In the genomic region with DNA sequence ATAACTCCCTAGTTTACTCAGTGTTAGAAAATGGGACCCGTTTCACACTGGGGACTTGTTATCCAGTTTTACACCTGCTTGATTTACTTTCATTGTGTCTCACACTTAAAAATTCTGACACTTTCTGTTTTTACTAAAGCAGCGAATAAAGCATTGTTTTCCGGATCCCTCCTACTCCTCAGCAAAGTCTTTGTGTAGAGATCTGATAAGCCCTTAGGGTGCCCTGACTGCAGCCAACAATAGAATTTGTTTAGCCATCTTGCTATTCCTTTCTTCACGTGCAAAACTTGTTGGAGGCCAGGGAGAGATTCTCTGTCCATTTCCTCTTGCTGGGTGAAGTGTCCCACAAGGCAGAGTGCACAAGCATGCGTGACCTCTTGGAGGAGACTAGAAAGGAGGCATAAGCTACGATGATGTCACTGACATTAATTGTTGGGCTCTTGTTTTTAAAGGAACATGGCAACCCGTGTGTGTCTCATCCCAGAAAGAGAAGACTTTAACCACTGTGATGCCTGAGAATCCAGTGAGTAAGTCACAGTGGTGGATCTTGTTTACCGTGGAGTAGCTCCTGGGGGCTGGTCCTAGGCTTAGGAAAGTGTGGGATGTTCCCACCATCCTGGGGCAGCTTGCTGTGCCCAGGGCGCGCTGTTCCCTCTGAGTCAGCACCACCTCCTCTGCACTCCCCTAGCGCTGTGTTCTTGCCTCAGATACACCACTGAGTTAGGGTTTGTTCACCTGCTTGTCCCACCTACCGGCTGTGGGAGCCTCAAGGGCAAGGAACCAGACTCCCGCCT, we compare ENCODE assay signal across 9 cellular contexts. TPM values are rescaled to one million over a fixed set of nuclear protein-coding genes. Genes with fewer than 3 reads are reported as not detected.
DNase-seq lines count a peak whose midpoint lies in the region; ATAC-seq, FAIRE-seq and TF ChIP-seq lines count a peak whose summit lies in the region.
"Had no signal": no experiment of that assay in that cellular context is flagged by ENCODE, and none has a peak within 500 bp of the region (broad histone marks: within the 10 kb centered on the region; RNA-seq: fewer than 3 reads in every experiment).

No MANE protein-coding gene starts in this region.

- H3K27ac Mint-ChIP-seq in neural progenitor cell (peak overlapping the region; percentile 93), Calu3 (ENCODE audit: unreplicated experiment) (no peak overlapping the region)
- H3K27ac Mint-ChIP-seq in activated CD8-positive, alpha-beta T cell treated with anti-CD3 and anti-CD28 coated beads for 36 hours, result no peak overlapping the region

- H3K36me3 ChIP-seq in ectodermal cell (ENCODE audit: control insufficient read depth, insufficient read depth, low read length) (no peaks in the 10 kb centered on the region), neural progenitor cell (no peaks in the 10 kb centered on the region)

- no peaks in the 10 kb centered on the region for H3K79me2 ChIP-seq in neural progenitor cell (ENCODE audit: low read depth)

- H3K4me3 ChIP-seq in AG04449 (ENCODE audit: low read depth, low read length) (no peak overlapping the region), ectodermal cell (ENCODE audit: insufficient read depth, low read depth, low read length) (no peak overlapping the region), neural progenitor cell (no peak overlapping the region)

- no peak for FAIRE-seq in GM19239 (lab: Jason Lieb, UNC)

- peaks cover 13% of the 10 kb centered on the region for H3K4me1 ChIP-seq in ectodermal cell (ENCODE audit: control insufficient read depth, insufficient read depth, low read length)
- H3K4me1 ChIP-seq in neural progenitor cell, result peaks cover 10% of the 10 kb centered on the region

- no peaks in the 10 kb centered on the region for H3K36me3 Mint-ChIP-seq in neural progenitor cell
- peaks cover 16% of the 10 kb centered on the region for H3K36me3 Mint-ChIP-seq in Calu3 (ENCODE audit: insufficient read depth, unreplicated experiment)
- peaks cover 14% of the 10 kb centered on the region for H3K36me3 Mint-ChIP-seq in activated CD8-positive, alpha-beta T cell treated with anti-CD3 and anti-CD28 coated beads for 36 hours (ENCODE audit: low read depth)

- H3K4me1 Mint-ChIP-seq in neural progenitor cell (peaks cover 13% of the 10 kb centered on the region), Calu3 (ENCODE audit: low read depth, unreplicated experiment) (peaks cover 47% of the 10 kb centered on the region)
- H3K4me1 Mint-ChIP-seq in activated CD8-positive, alpha-beta T cell treated with anti-CD3 and anti-CD28 coated beads for 36 hours (ENCODE audit: low read depth), result peaks cover 49% of the 10 kb centered on the region

- peak overlapping the region; percentile 20 for H3K27ac ChIP-seq in ectodermal cell (ENCODE audit: insufficient read depth, low read depth, low read length, poor library complexity, severe bottlenecking)
- no peak overlapping the region for H3K27ac ChIP-seq in neural progenitor cell

- H3K9me3 Mint-ChIP-seq in neural progenitor cell (peaks cover 2% of the 10 kb centered on the region), Calu3 (ENCODE audit: low read depth, unreplicated experiment) (no peaks in the 10 kb centered on the region)
- no peaks in the 10 kb centered on the region for H3K9me3 Mint-ChIP-seq in activated CD8-positive, alpha-beta T cell treated with anti-CD3 and anti-CD28 coated beads for 36 hours

- 76 to 77% methylated on average over 13 of the region's 13 CpGs for WGBS in ectodermal cell, 2 experiments

- no peak overlapping the region for H3K4me3 Mint-ChIP-seq in neural progenitor cell
- no peak overlapping the region for H3K4me3 Mint-ChIP-seq in Calu3 (ENCODE audit: low read depth, unreplicated experiment)
- H3K4me3 Mint-ChIP-seq in activated CD8-positive, alpha-beta T cell treated with anti-CD3 and anti-CD28 coated beads for 36 hours, result no peak overlapping the region

- no peaks in the 10 kb centered on the region for H3K27me3 ChIP-seq in ectodermal cell (ENCODE audit: control insufficient read depth, insufficient read depth, low read length, poor library complexity, severe bottlenecking)
- H3K27me3 ChIP-seq in neural progenitor cell, result no peaks in the 10 kb centered on the region

- H3K27me3 Mint-ChIP-seq in neural progenitor cell (ENCODE audit: insufficient read depth, low read depth), result peaks cover 17% of the 10 kb centered on the region
- no peaks in the 10 kb centered on the region for H3K27me3 Mint-ChIP-seq in Calu3 (ENCODE audit: unreplicated experiment)
- H3K27me3 Mint-ChIP-seq in activated CD8-positive, alpha-beta T cell treated with anti-CD3 and anti-CD28 coated beads for 36 hours, result no peaks in the 10 kb centered on the region

- no peaks in the 10 kb centered on the region for H4K20me1 ChIP-seq in neural progenitor cell (ENCODE audit: low read depth)

- H3K4me2 ChIP-seq in neural progenitor cell, result peak overlapping the region; percentile 44

- DNase-seq in AG04449 (ENCODE audit: low read depth, low spot score) (peak; percentile 97), HT1080 (ENCODE audit: low read depth) (peak; percentile 96), neural progenitor cell (ENCODE audit: low spot score) (peak; percentile 35), Calu3 (no peak), GM19239 (ENCODE audit: insufficient read length, low spot score) (no peak)
- DNase-seq in activated CD8-positive, alpha-beta T cell treated with anti-CD3 and anti-CD28 coated beads for 36 hours, result no peak
- DNase-seq: islet precursor cell had no signal

- CTCF ChIA-PET in AG04449 (lab: Yijun Ruan, JAX), result interaction anchor here (0.7 to 3.3 kb wide), 4 partner anchors 55 to 134 kb away, joined by 3 to 10 read pairs (median 3); no protein-coding TSS in a partner anchor
- CTCF ChIA-PET in Calu3 (lab: Charles Lee), result interaction anchor here (1.3 kb wide), 1 partner anchor 12 kb away, joined by 3 read pairs; no protein-coding TSS in a partner anchor
- CTCF ChIA-PET in activated CD8-positive, alpha-beta T cell treated with anti-CD3 and anti-CD28 coated beads for 36 hours (lab: Charles Lee), result interaction anchor here (1.5 kb wide), 1 partner anchor 19 kb away, joined by 3 read pairs; no protein-coding TSS in a partner anchor

- no TSS peak for BruUV-seq in Calu3 (replicated peaks; lab: Mats Ljungman, UMichigan)

- H3K9ac ChIP-seq in neural progenitor cell, result no peak overlapping the region

- TF ChIP-seq CTCF in AG04449 (IDR thresholded peaks at IDR 0.05; ENCODE audit: insufficient read depth, low read length, missing control alignments) (no peak), neural progenitor cell (IDR thresholded peaks at IDR 0.05) (no peak), Calu3 (IDR thresholded peaks at IDR 0.05; ENCODE audit: unreplicated experiment) (no peak)
- TF ChIP-seq CTCF in activated CD8-positive, alpha-beta T cell treated with anti-CD3 and anti-CD28 coated beads for 36 hours (IDR thresholded peaks at IDR 0.05), result no peak

- POLR2A ChIA-PET in AG04449 (lab: Yijun Ruan, JAX), result interaction anchor here (1.1 kb wide), 1 partner anchor 52 kb away, joined by 3 read pairs; no protein-coding TSS in a partner anchor
- POLR2A ChIA-PET in activated CD8-positive, alpha-beta T cell treated with anti-CD3 and anti-CD28 coated beads for 36 hours (lab: Charles Lee), result interaction anchor here (0.8 to 1.6 kb wide), 2 partner anchors 10 to 15 kb away, joined by 4 read pairs; no protein-coding TSS in a partner anchor

- H3F3A ChIP-seq in neural progenitor cell (ENCODE audit: low read depth), result no peaks in the 10 kb centered on the region

- no peak overlapping the region for H2AFZ ChIP-seq in neural progenitor cell (replicated peaks)

- H3K9me3 ChIP-seq in ectodermal cell (ENCODE audit: control insufficient read depth, low read length) (no peaks in the 10 kb centered on the region), neural progenitor cell (ENCODE audit: low read depth) (no peaks in the 10 kb centered on the region)

- ATAC-seq in HG03280 (IDR thresholded peaks at IDR 0.05; ENCODE audit: unreplicated experiment), result no peak
- ATAC-seq in activated CD8-positive, alpha-beta T cell treated with anti-CD3 and anti-CD28 coated beads for 36 hours, result no peak

- intact Hi-C loops in Calu3 (cut with micrococcal nuclease; ENCODE audit: unreplicated experiment), result no loop called here
- intact Hi-C loops in activated CD8-positive, alpha-beta T cell treated with anti-CD3 and anti-CD28 coated beads for 36 hours (cut with micrococcal nuclease), result no loop called here

RNA-seq across cellular contexts. Expression of gene MICAL2, which starts 27.7 kb away (rescaled TPM):
- total RNA-seq in HT1080 (2014; rRNA removed; shearing (Covaris generic)), result 254 and 314 TPM in 2 replicates
- 177 and 224 TPM in 2 replicates for polyA plus RNA-seq in HT1080 (2015; cell fraction: cytosol; rRNA removed)
- 244 and 254 TPM in 2 replicates for polyA plus RNA-seq in HT1080 (2015; cell fraction: nucleus; rRNA removed)
- 2.8 TPM for polyA plus RNA-seq in ectodermal cell (2013, experiment 1 of 4)
- polyA plus RNA-seq in ectodermal cell (2013, experiment 2 of 4), result 2.7 TPM
- 1.7 TPM for polyA plus RNA-seq in ectodermal cell (2013, experiment 3 of 4)
- 2.1 TPM for polyA plus RNA-seq in ectodermal cell (2013, experiment 4 of 4)
- 0.60 and 0.68 TPM in 2 replicates for total RNA-seq in neural progenitor cell (ENCODE audit: low replicate concordance)
- 191 and 202 TPM in 2 replicates for total RNA-seq in Calu3 (2022)
- total RNA-seq in activated CD8-positive, alpha-beta T cell treated with anti-CD3 and anti-CD28 coated beads for 36 hours, result 100 to 1,000 TPM in 1 of 2 experiments, 10 to 100 TPM in 1; 99.8 to 105 TPM

Comparison
In these comparisons a context has a peak if more than half of its experiments do, and no peak if none do; other contexts are left out.
1. DNase-seq: peak in AG04449 (single experiment), HT1080 (single experiment) and neural progenitor cell (single experiment); none in Calu3 (single experiment), activated CD8-positive, alpha-beta T cell treated with anti-CD3 and anti-CD28 coated beads for 36 hours (single experiment) and GM19239 (single experiment).
2. RNA of gene MICAL2, which starts 27.7 kb away (total RNA-seq): 254 to 314 TPM in HT1080, 191 to 202 TPM in Calu3 and 99.8 to 105 TPM in activated CD8-positive, alpha-beta T cell treated with anti-CD3 and anti-CD28 coated beads for 36 hours; 0.60 to 0.68 TPM in neural progenitor cell; every median in the first group is over 10 times any median in the second.